ENCODE assay signal across 1 cellular context in genomic region chr11:112013501-112014164, GRCh38.
TF ChIP-seq lines count a peak whose summit lies in the region.

No MANE protein-coding gene starts in this region.

TF ChIP-seq in SK-N-SH treated with all-trans-retinoic acid at 6 μM for 48 hours, 23 proteins besides CTCF, POLR2A, EP300 and RAD21 (continued from another document):
- no peak for TF ChIP-seq POU6F1 (CRISPR knock-in tag; IDR thresholded peaks at IDR 0.05; ENCODE audit: borderline replicate concordance, low read depth)
